In genomic region chrX:154398668-154399526, GRCh38 we compare ENCODE assay signal across 8 cellular contexts. TPM values are rescaled to one million over a fixed set of nuclear protein-coding genes. Genes with fewer than 3 reads are reported as not detected.
DNase-seq lines count a peak whose midpoint lies in the region; ATAC-seq and TF ChIP-seq lines count a peak whose summit lies in the region.

No MANE protein-coding gene starts in this region.

- H3K9ac ChIP-seq in colonic mucosa (ENCODE audit: low read depth in 2 of 2, low read length in 2 of 2) = peak overlapping the region; percentile 56 to 98

- H3K4me3 ChIP-seq in colonic mucosa = peak overlapping the region; percentile 63

- peak; percentile 7 for ATAC-seq in HG02970 (IDR thresholded peaks at IDR 0.05; ENCODE audit: low FRiP score, unreplicated experiment)
- ATAC-seq in HG02571 (IDR thresholded peaks at IDR 0.05; ENCODE audit: unreplicated experiment) = no peak

- peaks cover 38% of the 10 kb centered on the region for H3K36me3 Mint-ChIP-seq in activated CD4-positive, alpha-beta T cell treated with anti-CD3 and anti-CD28 coated beads, Interleukin-2, amount 10 ng/mL, durations not matched to agents 24 days and 14 days (ENCODE audit: low read depth)

- DNase-seq in DMS53 treated with DMSO at 0.1 percent for 48 hours (lab: John Stamatoyannopoulos, UW; ENCODE audit: unreplicated experiment) (peak; percentile 54), NCI-H345 treated with DMSO at 0.1 percent for 48 hours (lab: John Stamatoyannopoulos, UW; ENCODE audit: unreplicated experiment) (peak; percentile 47), colonic mucosa (peak; percentile 88), left kidney (ENCODE audit: low read depth, low spot score) (peak; percentile 94)
- peak; percentile 94 for DNase-seq in activated CD4-positive, alpha-beta T cell treated with anti-CD3 and anti-CD28 coated beads, Interleukin-2, amount 10 ng/mL, durations not matched to agents 24 days and 14 days
- peak; percentile 59 to 69 (median 62) for DNase-seq in stimulated activated CD4-positive, alpha-beta T cell treated with anti-CD3 and anti-CD28 coated beads, Interleukin-1b, Interleukin-23, amount 100 ng/mL, for 24 hours (ENCODE audit: low read depth in 4 of 4, low spot score in 1 of 4)

- H3K4me1 ChIP-seq in colonic mucosa = no peaks in the 10 kb centered on the region

- intact Hi-C loops in activated CD4-positive, alpha-beta T cell treated with anti-CD3 and anti-CD28 coated beads, Interleukin-2, amount 10 ng/mL, durations not matched to agents 24 days and 14 days (cut with micrococcal nuclease) = loop anchor here (5.0 kb wide), 2 partner anchors 38 to 78 kb away; partner anchors contain the start of genes GDI1 and LAGE3
- intact Hi-C loops in colonic mucosa (cut with DNase I) = no loop called here

- H3K36me3 ChIP-seq in colonic mucosa = no peaks in the 10 kb centered on the region

- peak overlapping the region; percentile 100 for H3K27ac Mint-ChIP-seq in activated CD4-positive, alpha-beta T cell treated with anti-CD3 and anti-CD28 coated beads, Interleukin-2, amount 10 ng/mL, durations not matched to agents 24 days and 14 days

- no peaks in the 10 kb centered on the region for H3K27me3 Mint-ChIP-seq in activated CD4-positive, alpha-beta T cell treated with anti-CD3 and anti-CD28 coated beads, Interleukin-2, amount 10 ng/mL, durations not matched to agents 24 days and 14 days

- peak; percentile 79 for TF ChIP-seq CTCF in colonic mucosa (IDR thresholded peaks at IDR 0.05)

- H3K9me3 Mint-ChIP-seq in activated CD4-positive, alpha-beta T cell treated with anti-CD3 and anti-CD28 coated beads, Interleukin-2, amount 10 ng/mL, durations not matched to agents 24 days and 14 days = no peaks in the 10 kb centered on the region

- H3K27ac ChIP-seq in colonic mucosa = peak overlapping the region; percentile 96

- no peaks in the 10 kb centered on the region for H3K27me3 ChIP-seq in colonic mucosa

- H3K4me3 Mint-ChIP-seq in activated CD4-positive, alpha-beta T cell treated with anti-CD3 and anti-CD28 coated beads, Interleukin-2, amount 10 ng/mL, durations not matched to agents 24 days and 14 days = peak overlapping the region; percentile 92

- H3K4me1 Mint-ChIP-seq in activated CD4-positive, alpha-beta T cell treated with anti-CD3 and anti-CD28 coated beads, Interleukin-2, amount 10 ng/mL, durations not matched to agents 24 days and 14 days = peaks cover 11% of the 10 kb centered on the region

- H3K9me3 ChIP-seq in colonic mucosa = no peaks in the 10 kb centered on the region

RNA-seq across cellular contexts. Expression of gene RPL10, which starts 0.7 kb away (rescaled TPM):
- total RNA-seq in activated CD4-positive, alpha-beta T cell treated with anti-CD3 and anti-CD28 coated beads, Interleukin-2, amount 10 ng/mL, durations not matched to agents 24 days and 14 days = 2,338 and 2,364 TPM in 2 replicates
- 1,000 to 10,000 TPM; 1,915 to 2,641 TPM for total RNA-seq in colonic mucosa

RNA-seq across cellular contexts. Expression of gene DNASE1L1, which starts 10.2 kb away (rescaled TPM):
- 13.5 and 13.8 TPM in 2 replicates for total RNA-seq in activated CD4-positive, alpha-beta T cell treated with anti-CD3 and anti-CD28 coated beads, Interleukin-2, amount 10 ng/mL, durations not matched to agents 24 days and 14 days
- 10 to 100 TPM; 19.1 to 29.2 TPM for total RNA-seq in colonic mucosa

RNA-seq across cellular contexts. Expression of gene TAFAZZIN, which starts 12.4 kb away (rescaled TPM):
- total RNA-seq in activated CD4-positive, alpha-beta T cell treated with anti-CD3 and anti-CD28 coated beads, Interleukin-2, amount 10 ng/mL, durations not matched to agents 24 days and 14 days = 65.5 and 66.0 TPM in 2 replicates
- 10 to 100 TPM; 33.2 to 54.5 TPM for total RNA-seq in colonic mucosa

RNA-seq across cellular contexts. Expression of gene EMD, which starts 19.8 kb away (rescaled TPM):
- 91.7 and 92.8 TPM in 2 replicates for total RNA-seq in activated CD4-positive, alpha-beta T cell treated with anti-CD3 and anti-CD28 coated beads, Interleukin-2, amount 10 ng/mL, durations not matched to agents 24 days and 14 days
- total RNA-seq in colonic mucosa = 10 to 100 TPM; 44.4 to 49.1 TPM

RNA-seq across cellular contexts. Expression of gene FLNA, which starts 24.5 kb away (rescaled TPM):
- total RNA-seq in activated CD4-positive, alpha-beta T cell treated with anti-CD3 and anti-CD28 coated beads, Interleukin-2, amount 10 ng/mL, durations not matched to agents 24 days and 14 days = 824 and 840 TPM in 2 replicates
- total RNA-seq in colonic mucosa = 100 to 1,000 TPM; 124 to 773 TPM
